In genomic region chrX:71128915-71129765, GRCh38 we compare ENCODE assay signal across 8 cellular contexts. TPM values are rescaled to one million over a fixed set of nuclear protein-coding genes. Genes with fewer than 3 reads are reported as not detected.
DNase-seq lines count a peak whose midpoint lies in the region; TF ChIP-seq lines count a peak whose summit lies in the region.

No MANE protein-coding gene starts in this region.

- no peak overlapping the region for H3K4me3 Mint-ChIP-seq in mesothelial cell of epicardium

- TF ChIP-seq CTCF in mesothelial cell of epicardium (IDR thresholded peaks at IDR 0.05; ENCODE audit: unreplicated experiment): peak; percentile 67

- H3K27me3 Mint-ChIP-seq in mesothelial cell of epicardium (ENCODE audit: low read depth): no peaks in the 10 kb centered on the region

- H3K4me1 Mint-ChIP-seq in mesothelial cell of epicardium: peaks cover 3% of the 10 kb centered on the region

- DNase-seq in DMS53 (lab: John Stamatoyannopoulos, UW): peak; percentile 78
- peak; percentile 29 for DNase-seq in H4 (ENCODE audit: low spot score)
- peak; percentile 18 for DNase-seq in NCI-H69 (lab: John Stamatoyannopoulos, UW)
- peak; percentile 54 to 57 for DNase-seq in activated CD8-positive, alpha-beta memory T cell treated with anti-CD3 and anti-CD28 coated beads for 4 hours (ENCODE audit: low read depth in 2 of 2)
- DNase-seq in effector CD8-positive, alpha-beta T cell (lab: John Stamatoyannopoulos, UW): peak; percentile 61
- DNase-seq in mesothelial cell of epicardium (ENCODE audit: low spot score in 2 of 2, unreplicated experiment in 2 of 2): peak; percentile 44 to 75
- peak; percentile 42 to 57 for DNase-seq in stimulated activated CD8-positive, alpha-beta memory T cell treated with anti-CD3 and anti-CD28 coated beads, Interleukin-7, amount 100 ng/mL, for 1 hour (ENCODE audit: low read depth in 2 of 2)
- no peak for DNase-seq in OCI-M2 (lab: John Stamatoyannopoulos, UW; ENCODE audit: unreplicated experiment)

- peaks cover 8% of the 10 kb centered on the region for H3K9me3 Mint-ChIP-seq in mesothelial cell of epicardium

- peaks cover 30% of the 10 kb centered on the region for H3K36me3 Mint-ChIP-seq in mesothelial cell of epicardium

- H3K27ac Mint-ChIP-seq in mesothelial cell of epicardium: peak overlapping the region; percentile 13

RNA-seq across cellular contexts. Expression of gene MED12, which starts 10.7 kb away (rescaled TPM):
- total RNA-seq in H4 (2014; rRNA removed; shearing (Covaris generic)): 15.4 and 17.3 TPM in 2 replicates
- 80.8 to 91.6 TPM (median 86.7 TPM) in 3 replicates for total RNA-seq in mesothelial cell of epicardium

RNA-seq across cellular contexts. Expression of gene NLGN3, which starts 15.5 kb away (rescaled TPM):
- total RNA-seq in H4 (2014; rRNA removed; shearing (Covaris generic)): 0.25 and 0.31 TPM in 2 replicates
- 3.3 to 3.5 TPM (median 3.3 TPM) in 3 replicates for total RNA-seq in mesothelial cell of epicardium

RNA-seq across cellular contexts. Expression of gene IL2RG, which starts 17.8 kb away (rescaled TPM):
- total RNA-seq in H4 (2014; rRNA removed; shearing (Covaris generic)): not detected in 2 replicates
- total RNA-seq in mesothelial cell of epicardium: 0.25 TPM in 1 of 3 replicates, not detected in the others

RNA-seq across cellular contexts. Expression of gene CXorf65, which starts 22.6 kb away (rescaled TPM):
- total RNA-seq in H4 (2014; rRNA removed; shearing (Covaris generic)): not detected in 2 replicates
- total RNA-seq in mesothelial cell of epicardium: not detected in 3 replicates

RNA-seq across cellular contexts. Expression of gene FOXO4, which starts 33.5 kb away (rescaled TPM):
- 2.1 and 2.5 TPM in 2 replicates for total RNA-seq in H4 (2014; rRNA removed; shearing (Covaris generic))
- 25.3 to 30.9 TPM (median 25.4 TPM) in 3 replicates for total RNA-seq in mesothelial cell of epicardium
